Comparison of ENCODE assay signal across 18 cellular contexts in genomic region chrX:140507223-140507981, GRCh38. TPM values are rescaled to one million over a fixed set of nuclear protein-coding genes. Genes with fewer than 3 reads are reported as not detected.
DNase-seq lines count a peak whose midpoint lies in the region; ATAC-seq, FAIRE-seq and TF ChIP-seq lines count a peak whose summit lies in the region.
"Had no signal": no experiment of that assay in that cellular context is flagged by ENCODE, and none has a peak within 500 bp of the region (broad histone marks: within the 10 kb centered on the region; RNA-seq: fewer than 3 reads in every experiment).

No MANE protein-coding gene starts in this region.

- no peak for TF ChIP-seq EP300 in stomach (IDR thresholded peaks at IDR 0.05)

- no peak overlapping the region for H3K27ac Mint-ChIP-seq in mesothelial cell of epicardium

- H3K9ac ChIP-seq in HUES48 (ENCODE audit: low read depth, low read length), result no peak overlapping the region

- H3K9me3 Mint-ChIP-seq in mesothelial cell of epicardium, result no peaks in the 10 kb centered on the region

- 7 to 37% (median 8%) methylated on average over 17 to 36 of the region's 36 CpGs for WGBS in stomach, 5 donors
- WGBS in aorta, 2 donors, result 4 to 26% methylated on average over 36 of the region's 36 CpGs

- peak overlapping the region; percentile 22 for H3K4me3 Mint-ChIP-seq in mesothelial cell of epicardium

- no peak for TF ChIP-seq POLR2A in stomach (IDR thresholded peaks at IDR 0.05)

- H3K27me3 ChIP-seq in HUES48 (ENCODE audit: control insufficient read depth, insufficient read depth, low read length), result peaks cover 96% of the 10 kb centered on the region
- peaks cover 38% of the 10 kb centered on the region for H3K27me3 ChIP-seq in bronchial epithelial cell (ENCODE audit: control insufficient read depth, insufficient read depth, low read length)
- peaks cover 30 to 98% (median 90%) of the 10 kb centered on the region in 3 donors for H3K27me3 ChIP-seq in stomach
- H3K27me3 ChIP-seq in aorta (ENCODE audit: control insufficient read depth in 1 of 2, insufficient read depth in 2 of 2, low read length in 1 of 2), result no peaks in the 10 kb centered on the region

- H3K36me3 Mint-ChIP-seq in mesothelial cell of epicardium, result no peaks in the 10 kb centered on the region

- peaks cover 42% of the 10 kb centered on the region for H3K4me1 ChIP-seq in HUES48 (ENCODE audit: control insufficient read depth, insufficient read depth, low read length)
- H3K4me1 ChIP-seq in stomach, result peaks cover 0 to 46% (median 21%) of the 10 kb centered on the region in 4 donors
- no peaks in the 10 kb centered on the region for H3K4me1 ChIP-seq in aorta (ENCODE audit: control insufficient read depth in 1 of 2, insufficient read depth in 2 of 2, low read length in 2 of 2)
- H3K4me1 ChIP-seq: colonic mucosa had no signal

- intact Hi-C loops in stomach (cut with DNase I; ENCODE audit: low total_unique reads), result no loop called here
- intact Hi-C loops in aorta (cut with DNase I), result no loop called here

- peak; percentile 84 for DNase-seq in ELF-1 (ENCODE audit: low read depth, low spot score)
- DNase-seq in bronchial epithelial cell (ENCODE audit: low read depth), result peak; percentile 60
- DNase-seq in mesothelial cell of epicardium (ENCODE audit: low spot score in 2 of 2, unreplicated experiment in 2 of 2), result no peak
- DNase-seq in DMS153 treated with DMSO at 0.1 percent for 48 hours (lab: John Stamatoyannopoulos, UW; ENCODE audit: unreplicated experiment), result no peak
- DNase-seq in stomach, result no peak
- no peak for DNase-seq in GDM1 (lab: John Stamatoyannopoulos, UW)
- no peak for DNase-seq in aorta
- DNase-seq: activated effector memory CD4-positive, alpha-beta T cell treated with anti-CD3 and anti-CD28 coated beads, Interleukin-2, amount 50 U/mL, for 16 hours; Calu3; colonic mucosa; left cardiac atrium; NCI-H187 treated with DMSO at 0.1 percent for 48 hours; NCI-H526 treated with DMSO at 0.1 percent for 48 hours had no signal

- H3K4me3 ChIP-seq in HUES48 (ENCODE audit: low read depth, low read length), result peak overlapping the region; percentile 60
- H3K4me3 ChIP-seq in bronchial epithelial cell (ENCODE audit: low read depth, low read length), result no peak overlapping the region
- no peak overlapping the region for H3K4me3 ChIP-seq in stomach
- H3K4me3 ChIP-seq in aorta (ENCODE audit: low read length in 2 of 2), result no peak overlapping the region
- H3K4me3 ChIP-seq: colonic mucosa had no signal

- TF ChIP-seq CTCF in bronchial epithelial cell (IDR thresholded peaks at IDR 0.05; ENCODE audit: insufficient read depth, low read length, severe bottlenecking) (no peak), mesothelial cell of epicardium (IDR thresholded peaks at IDR 0.05; ENCODE audit: unreplicated experiment) (no peak), stomach (IDR thresholded peaks at IDR 0.05) (no peak)

- ATAC-seq in aorta (ENCODE audit: low FRiP score), result no peak
- ATAC-seq: left cardiac atrium had no signal

- H3K27ac ChIP-seq in HUES48 (ENCODE audit: low read depth, low read length) (no peak overlapping the region), stomach (no peak overlapping the region), aorta (ENCODE audit: low read depth in 1 of 2, low read length in 2 of 2) (no peak overlapping the region)
- H3K27ac ChIP-seq: colonic mucosa had no signal

- peaks cover 92% of the 10 kb centered on the region for H3K27me3 Mint-ChIP-seq in mesothelial cell of epicardium (ENCODE audit: low read depth)

- FAIRE-seq in bronchial epithelial cell (lab: Jason Lieb, UNC), result no peak

- H3K36me3 ChIP-seq in HUES48 (ENCODE audit: control insufficient read depth, insufficient read depth, low read length), result no peaks in the 10 kb centered on the region
- no peaks in the 10 kb centered on the region for H3K36me3 ChIP-seq in bronchial epithelial cell (ENCODE audit: control insufficient read depth, insufficient read depth, low read length)
- H3K36me3 ChIP-seq in stomach, result no peaks in the 10 kb centered on the region
- H3K36me3 ChIP-seq in aorta (ENCODE audit: control insufficient read depth in 1 of 2, insufficient read depth in 2 of 2, low read length in 1 of 2), result no peaks in the 10 kb centered on the region
- H3K36me3 ChIP-seq: colonic mucosa had no signal

- no peaks in the 10 kb centered on the region for H3K9me3 ChIP-seq in HUES48 (ENCODE audit: control insufficient read depth, insufficient read depth, low read length)
- peaks cover 0 to 43% (median 20%) of the 10 kb centered on the region in 4 donors for H3K9me3 ChIP-seq in stomach
- no peaks in the 10 kb centered on the region for H3K9me3 ChIP-seq in aorta (ENCODE audit: control insufficient read depth, low read length)
- H3K9me3 ChIP-seq: colonic mucosa had no signal

- H3K4me1 Mint-ChIP-seq in mesothelial cell of epicardium, result peaks cover 39% of the 10 kb centered on the region

RNA-seq across cellular contexts. Expression of gene SOX3, which starts 2.5 kb away (rescaled TPM):
- total RNA-seq in bronchial epithelial cell (not detected in 2 replicates), mesothelial cell of epicardium (not detected in 3 replicates), stomach (not detected), aorta (not detected)
- polyA plus RNA-seq in stomach (not detected), aorta (not detected)
- total RNA-seq: Calu3; colonic mucosa; epithelial cell of proximal tubule; glomerular endothelial cell; left cardiac atrium; pulmonary artery endothelial cell; T-helper 1 cell treated with Interleukin-12 subunit alpha and Interleukin-12 subunit beta and Interleukin-4 antibody, amounts not matched to agents 30 ng/mL and 1 ng/mL, for 36 hours had no signal

Comparison
In these comparisons a context has a peak if more than half of its experiments do, and no peak if none do; other contexts are left out.
1. DNase-seq: peak in ELF-1 (single experiment) and bronchial epithelial cell (single experiment); none in mesothelial cell of epicardium (0 of 2), DMS153 treated with DMSO at 0.1 percent for 48 hours (single experiment), stomach (single experiment), GDM1 (single experiment) and aorta (0 of 2).